Comparison of ENCODE assay signal across 8 cellular contexts in genomic region chr6:26216015-26216885, GRCh38.
DNase-seq lines count a peak whose midpoint lies in the region; ATAC-seq and TF ChIP-seq lines count a peak whose summit lies in the region.

No MANE protein-coding gene starts in this region.

- POLR2A ChIA-PET in PC-9 (lab: Charles Lee; ENCODE audit: unreplicated experiment), result interaction anchor here (0.5 to 3.2 kb wide), 42 partner anchors 10 to 1536 kb away, joined by 3 to 134 read pairs (median 5); a partner anchor contains a TSS

- no peak for TF ChIP-seq CTCF in PC-9 (conservative IDR thresholded peaks at IDR 0.05)

- H3K4me1 ChIP-seq in HUES6 (ENCODE audit: control insufficient read depth, insufficient read depth, low read length), result peaks cover 15% of the 10 kb centered on the region; the same call in 1 of the 2 replicates
- 0 out of 2 replicates have a peak, but pooled peaks cover 14% of the 10 kb centered on the region for H3K4me1 ChIP-seq in PC-9 (replicated peaks; ENCODE audit: insufficient read depth)
- H3K4me1 ChIP-seq in thymus (ENCODE audit: control insufficient read depth, insufficient read depth, low read length), result peaks cover 10% of the 10 kb centered on the region

- H3K4me3 Mint-ChIP-seq in activated T-helper 1 cell treated with anti-CD3 and anti-CD28 coated beads, Interleukin-12 subunit alpha, Interleukin-12 subunit beta, Interleukin-2, Interleukin-4 antibody, amounts not matched to agents 30 ng/mL and 10 ng/mL and 1 ng/mL, durations not matched to agents 14 hours and 24 hours and 36 hours, result no peak overlapping the region
- no peak overlapping the region for H3K4me3 Mint-ChIP-seq in naive B cell

- H3K27me3 ChIP-seq in HUES6 (ENCODE audit: control insufficient read depth, insufficient read depth, low read length) (no peaks in the 10 kb centered on the region), PC-9 (ENCODE audit: insufficient read depth, low read depth) (no peaks in the 10 kb centered on the region), thymus (ENCODE audit: control insufficient read depth, insufficient read depth) (no peaks in the 10 kb centered on the region)

- no peaks in the 10 kb centered on the region for H4K20me1 ChIP-seq in PC-9 (ENCODE audit: insufficient read depth)

- peaks cover 2% of the 10 kb centered on the region for H3K36me3 Mint-ChIP-seq in activated T-helper 1 cell treated with anti-CD3 and anti-CD28 coated beads, Interleukin-12 subunit alpha, Interleukin-12 subunit beta, Interleukin-2, Interleukin-4 antibody, amounts not matched to agents 30 ng/mL and 10 ng/mL and 1 ng/mL, durations not matched to agents 14 hours and 24 hours and 36 hours (ENCODE audit: low read depth)
- H3K36me3 Mint-ChIP-seq in naive B cell, result no peaks in the 10 kb centered on the region

- peak; percentile 97 for DNase-seq in DMS153 treated with DMSO at 0.1 percent for 48 hours (lab: John Stamatoyannopoulos, UW; ENCODE audit: unreplicated experiment)
- peak; percentile 65 to 95 for DNase-seq in PC-9
- DNase-seq in activated T-helper 1 cell treated with anti-CD3 and anti-CD28 coated beads, Interleukin-12 subunit alpha, Interleukin-12 subunit beta, Interleukin-2, Interleukin-4 antibody, amounts not matched to agents 30 ng/mL and 10 ng/mL and 1 ng/mL, durations not matched to agents 14 hours and 24 hours and 36 hours (ENCODE audit: low spot score), result peak; percentile 86
- DNase-seq in fibroblast of peridontal ligament (ENCODE audit: extremely low read depth), result peak; percentile 100
- DNase-seq in naive B cell, result peak; percentile 90

- CTCF ChIA-PET in PC-9 (lab: Charles Lee), result no interaction called here

- peak overlapping the region; percentile 61 for H3K4me3 ChIP-seq in HUES6 (ENCODE audit: low read depth, low read length)
- H3K4me3 ChIP-seq in PC-9, result peak overlapping the region; percentile 72
- H3K4me3 ChIP-seq in thymus (ENCODE audit: low read length), result peak overlapping the region; percentile 79

- peak overlapping the region; percentile 71 for H2AFZ ChIP-seq in PC-9

- intact Hi-C loops in PC-9 (cut with micrococcal nuclease; ENCODE audit: unreplicated experiment), result loop anchor here (1.0 to 5.0 kb wide), 3 partner anchors 10 to 326 kb away; a partner anchor contains a TSS
- intact Hi-C loops in activated T-helper 1 cell treated with anti-CD3 and anti-CD28 coated beads, Interleukin-12 subunit alpha, Interleukin-12 subunit beta, Interleukin-2, Interleukin-4 antibody, amounts not matched to agents 30 ng/mL and 10 ng/mL and 1 ng/mL, durations not matched to agents 14 hours and 24 hours and 36 hours (cut with micrococcal nuclease), result loop anchor here (1.0 to 2.0 kb wide), 12 partner anchors 8 to 1657 kb away; a partner anchor contains a TSS

- no peaks in the 10 kb centered on the region for H3K9me2 ChIP-seq in PC-9 (ENCODE audit: insufficient read depth)

- peak; percentile 72 for ATAC-seq in GM21515 (IDR thresholded peaks at IDR 0.05; ENCODE audit: unreplicated experiment)
- peak; percentile 77 to 81 for ATAC-seq in naive B cell (ENCODE audit: low read depth in 2 of 2)

- no peaks in the 10 kb centered on the region for H3K79me2 ChIP-seq in PC-9 (ENCODE audit: low read depth)

- no peaks in the 10 kb centered on the region for H3K36me3 ChIP-seq in HUES6 (ENCODE audit: control insufficient read depth, insufficient read depth, low read length)
- no peaks in the 10 kb centered on the region for H3K36me3 ChIP-seq in PC-9 (ENCODE audit: low read depth)
- no peaks in the 10 kb centered on the region for H3K36me3 ChIP-seq in thymus (ENCODE audit: control insufficient read depth, insufficient read depth)

- no peak overlapping the region for H3K27ac Mint-ChIP-seq in activated T-helper 1 cell treated with anti-CD3 and anti-CD28 coated beads, Interleukin-12 subunit alpha, Interleukin-12 subunit beta, Interleukin-2, Interleukin-4 antibody, amounts not matched to agents 30 ng/mL and 10 ng/mL and 1 ng/mL, durations not matched to agents 14 hours and 24 hours and 36 hours
- H3K27ac Mint-ChIP-seq in naive B cell, result no peak overlapping the region

- peak overlapping the region; percentile 83 for H3K4me2 ChIP-seq in PC-9

- no peaks in the 10 kb centered on the region for H3K9me3 Mint-ChIP-seq in activated T-helper 1 cell treated with anti-CD3 and anti-CD28 coated beads, Interleukin-12 subunit alpha, Interleukin-12 subunit beta, Interleukin-2, Interleukin-4 antibody, amounts not matched to agents 30 ng/mL and 10 ng/mL and 1 ng/mL, durations not matched to agents 14 hours and 24 hours and 36 hours
- peaks cover 0 to 14% (median 5%) of the 10 kb centered on the region in 7 donors for H3K9me3 Mint-ChIP-seq in naive B cell

- whole genome bisulfite sequencing in thymus, result under 1% methylated on average over 41 of the region's 41 CpGs

- no peaks in the 10 kb centered on the region for H3K27me3 Mint-ChIP-seq in activated T-helper 1 cell treated with anti-CD3 and anti-CD28 coated beads, Interleukin-12 subunit alpha, Interleukin-12 subunit beta, Interleukin-2, Interleukin-4 antibody, amounts not matched to agents 30 ng/mL and 10 ng/mL and 1 ng/mL, durations not matched to agents 14 hours and 24 hours and 36 hours (ENCODE audit: insufficient read depth)
- no peaks in the 10 kb centered on the region for H3K27me3 Mint-ChIP-seq in naive B cell

- TSS peak; percentile 97 for BruUV-seq in PC-9 (replicated peaks; lab: Mats Ljungman, UMichigan)

- peak overlapping the region; percentile 96 for H3K9ac ChIP-seq in HUES6 (ENCODE audit: low read length)

- H3K9me3 ChIP-seq in HUES6 (ENCODE audit: control insufficient read depth, insufficient read depth, low read depth, low read length), result no peaks in the 10 kb centered on the region
- no peaks in the 10 kb centered on the region for H3K9me3 ChIP-seq in PC-9 (ENCODE audit: insufficient read depth, low read depth)
- H3K9me3 ChIP-seq in thymus (ENCODE audit: control insufficient read depth), result no peaks in the 10 kb centered on the region

- H3K4me1 Mint-ChIP-seq in activated T-helper 1 cell treated with anti-CD3 and anti-CD28 coated beads, Interleukin-12 subunit alpha, Interleukin-12 subunit beta, Interleukin-2, Interleukin-4 antibody, amounts not matched to agents 30 ng/mL and 10 ng/mL and 1 ng/mL, durations not matched to agents 14 hours and 24 hours and 36 hours (ENCODE audit: low read depth), result peaks cover 11% of the 10 kb centered on the region
- peaks cover 4 to 16% (median 12%) of the 10 kb centered on the region in 3 donors for H3K4me1 Mint-ChIP-seq in naive B cell

- H3K27ac ChIP-seq in HUES6 (ENCODE audit: low read depth, low read length) (peak overlapping the region; percentile 93; the same call in 1 of the 2 replicates), PC-9 (peak overlapping the region; percentile 80), thymus (ENCODE audit: low read depth) (peak overlapping the region; percentile 100)

- H3F3A ChIP-seq in PC-9 (ENCODE audit: insufficient read depth, low read depth), result peaks cover 33% of the 10 kb centered on the region

Comparison
In these comparisons a context has a peak if more than half of its experiments do, and no peak if none do; other contexts are left out.
1. Peak in every context shown above with its lines: DNase-seq, ATAC-seq, H3K4me3 ChIP-seq and H3K27ac ChIP-seq.